ENCODE assay signal across 12 cellular contexts in genomic region chr16:79380990-79381389, GRCh38.
DNase-seq lines count a peak whose midpoint lies in the region; ATAC-seq and TF ChIP-seq lines count a peak whose summit lies in the region.
"Had no signal": no experiment of that assay in that cellular context is flagged by ENCODE, and none has a peak within 500 bp of the region (broad histone marks: within the 10 kb centered on the region; RNA-seq: fewer than 3 reads in every experiment).

No MANE protein-coding gene starts in this region.

- no peak for TF ChIP-seq CTCF in GM10266 (IDR thresholded peaks at IDR 0.05; ENCODE audit: control insufficient read depth, insufficient read depth, low read depth, missing control alignments)

- no peaks in the 10 kb centered on the region for H3K9me3 ChIP-seq in CD8-positive, alpha-beta memory T cell (ENCODE audit: low read length)
- no peaks in the 10 kb centered on the region for H3K9me3 ChIP-seq in HAP-1

- H3K4me1 Mint-ChIP-seq in CD8-positive, alpha-beta memory T cell = peaks cover 34 to 42% (median 39%) of the 10 kb centered on the region in 3 donors
- H3K4me1 Mint-ChIP-seq in activated naive CD8-positive, alpha-beta T cell treated with anti-CD3 and anti-CD28 coated beads, Interleukin-2, amount 50 U/mL, for 24 hours = peaks cover 25% of the 10 kb centered on the region
- peaks cover 12 to 23% (median 18%) of the 10 kb centered on the region in 4 donors for H3K4me1 Mint-ChIP-seq in naive thymus-derived CD8-positive, alpha-beta T cell

- CTCF ChIA-PET in CD8-positive, alpha-beta memory T cell (lab: Charles Lee) = interaction anchor here (0.9 to 2.0 kb wide), 3 partner anchors 12 to 107 kb away, joined by 3 to 6 read pairs (median 3); no protein-coding TSS in a partner anchor

- H3K4me1 ChIP-seq in CD8-positive, alpha-beta memory T cell (ENCODE audit: insufficient read depth, low read length) = peaks cover 28% of the 10 kb centered on the region
- no peaks in the 10 kb centered on the region for H3K4me1 ChIP-seq in HAP-1

- no peaks in the 10 kb centered on the region for H3K27me3 Mint-ChIP-seq in CD8-positive, alpha-beta memory T cell
- peaks cover 22% of the 10 kb centered on the region for H3K27me3 Mint-ChIP-seq in activated naive CD8-positive, alpha-beta T cell treated with anti-CD3 and anti-CD28 coated beads, Interleukin-2, amount 50 U/mL, for 24 hours
- H3K27me3 Mint-ChIP-seq in naive thymus-derived CD8-positive, alpha-beta T cell = peaks cover 0 to 9% (median 7%) of the 10 kb centered on the region in 5 donors

- H3K27ac Mint-ChIP-seq in CD8-positive, alpha-beta memory T cell = peak overlapping the region; percentile 83 to 98 (median 95)
- peak overlapping the region; percentile 66 for H3K27ac Mint-ChIP-seq in activated naive CD8-positive, alpha-beta T cell treated with anti-CD3 and anti-CD28 coated beads, Interleukin-2, amount 50 U/mL, for 24 hours
- peak overlapping the region in 5 of 10 donors; percentile 42 to 92 (median 58) for H3K27ac Mint-ChIP-seq in naive thymus-derived CD8-positive, alpha-beta T cell

- in situ Hi-C loops in HAP-1 (cut with MboI; ENCODE audit: low sequenced_read_pairs) = no loop called here

- no peaks in the 10 kb centered on the region for H3K27me3 ChIP-seq in CD8-positive, alpha-beta memory T cell (ENCODE audit: insufficient read depth, low read length, poor library complexity, severe bottlenecking)
- H3K27me3 ChIP-seq in HAP-1 (ENCODE audit: low read depth) = no peaks in the 10 kb centered on the region

- no peaks in the 10 kb centered on the region for H3K9me3 Mint-ChIP-seq in CD8-positive, alpha-beta memory T cell
- peaks cover 4% of the 10 kb centered on the region for H3K9me3 Mint-ChIP-seq in activated naive CD8-positive, alpha-beta T cell treated with anti-CD3 and anti-CD28 coated beads, Interleukin-2, amount 50 U/mL, for 24 hours
- peaks cover 0 to 3% (median 0%) of the 10 kb centered on the region in 9 donors for H3K9me3 Mint-ChIP-seq in naive thymus-derived CD8-positive, alpha-beta T cell

- peaks cover 0 to 4% (median 0%) of the 10 kb centered on the region in 3 donors for H3K36me3 Mint-ChIP-seq in CD8-positive, alpha-beta memory T cell
- no peaks in the 10 kb centered on the region for H3K36me3 Mint-ChIP-seq in activated naive CD8-positive, alpha-beta T cell treated with anti-CD3 and anti-CD28 coated beads, Interleukin-2, amount 50 U/mL, for 24 hours (ENCODE audit: low read depth)
- H3K36me3 Mint-ChIP-seq in naive thymus-derived CD8-positive, alpha-beta T cell = peaks cover 0 to 11% (median 0%) of the 10 kb centered on the region in 3 donors

- peak overlapping the region; percentile 26 to 82 (median 78) for H3K4me3 Mint-ChIP-seq in CD8-positive, alpha-beta memory T cell
- peak overlapping the region; percentile 12 for H3K4me3 Mint-ChIP-seq in activated naive CD8-positive, alpha-beta T cell treated with anti-CD3 and anti-CD28 coated beads, Interleukin-2, amount 50 U/mL, for 24 hours
- H3K4me3 Mint-ChIP-seq in naive thymus-derived CD8-positive, alpha-beta T cell = peak overlapping the region in 8 of 10 donors; percentile 40 to 71 (median 57)

- H3K4me3 ChIP-seq in CD8-positive, alpha-beta memory T cell (ENCODE audit: low read length) = peak overlapping the region; percentile 39
- no peak overlapping the region for H3K4me3 ChIP-seq in HAP-1
- H3K4me3 ChIP-seq: heart right ventricle had no signal

- POLR2A ChIA-PET in CD8-positive, alpha-beta memory T cell (lab: Charles Lee) = interaction anchor here (0.9 to 1.1 kb wide), 2 partner anchors 219 to 220 kb away, joined by 3 to 4 read pairs; partner anchors contain the start of gene MAF
- POLR2A ChIA-PET in naive thymus-derived CD8-positive, alpha-beta T cell (lab: Charles Lee) = no interaction called here

- no peaks in the 10 kb centered on the region for H3K36me3 ChIP-seq in CD8-positive, alpha-beta memory T cell (ENCODE audit: insufficient read depth, low read length)
- H3K36me3 ChIP-seq in HAP-1 (replicated peaks) = no peaks in the 10 kb centered on the region
- H3K36me3 ChIP-seq: heart right ventricle had no signal

- ATAC-seq in activated naive CD8-positive, alpha-beta T cell treated with anti-CD3 and anti-CD28 coated beads, Interleukin-2, amount 50 U/mL, for 24 hours = no peak
- peak in 1 of 2 donors; percentile 18 for ATAC-seq in naive thymus-derived CD8-positive, alpha-beta T cell

- peak; percentile 10 for DNase-seq in NCI-H2227 treated with DMSO at 0.1 percent for 48 hours (lab: John Stamatoyannopoulos, UW)
- no peak for DNase-seq in NCI-H2227 (lab: John Stamatoyannopoulos, UW; ENCODE audit: unreplicated experiment)
- DNase-seq in CD8-positive, alpha-beta memory T cell = peak in 1 of 5 donors; percentile 50
- DNase-seq in activated naive CD8-positive, alpha-beta T cell treated with anti-CD3 and anti-CD28 coated beads, Interleukin-2, amount 50 U/mL, for 24 hours = no peak
- DNase-seq in naive thymus-derived CD8-positive, alpha-beta T cell = no peak
- no peak for DNase-seq in HAP-1 (ENCODE audit: low spot score in 2 of 2)
- no peak for DNase-seq in GM10266 (ENCODE audit: extremely low spot score)
- no peak for DNase-seq in NCI-H69 (lab: John Stamatoyannopoulos, UW)
- DNase-seq: 8988T, heart right ventricle, mammary epithelial cell, NCI-H1092 had no signal

- peak overlapping the region; percentile 58 for H3K27ac ChIP-seq in CD8-positive, alpha-beta memory T cell (ENCODE audit: low read depth, low read length)

Comparison
In these comparisons a context has a peak if more than half of its experiments do, and no peak if none do; other contexts are left out.
1. H3K4me3 Mint-ChIP-seq: peak in every context shown above with its lines; median percentile 78 in CD8-positive, alpha-beta memory T cell; 57 in naive thymus-derived CD8-positive, alpha-beta T cell; 12 in activated naive CD8-positive, alpha-beta T cell treated with anti-CD3 and anti-CD28 coated beads, Interleukin-2, amount 50 U/mL, for 24 hours.